19 cellular contexts compared by ENCODE assay signal in genomic region chr3:98553021-98553563, GRCh38. TPM values are rescaled to one million over a fixed set of nuclear protein-coding genes. Genes with fewer than 3 reads are reported as not detected.
A peak's percentile ranks its signal among the peaks of the same experiment; 100 is the strongest.
DNase-seq lines count a peak whose midpoint lies in the region; ATAC-seq, FAIRE-seq and TF ChIP-seq lines count a peak whose summit lies in the region.
"Had no signal": no experiment of that assay in that cellular context is flagged by ENCODE, and none has a peak within 500 bp of the region (broad histone marks: within the 10 kb centered on the region; RNA-seq: fewer than 3 reads in every experiment).

No MANE protein-coding gene starts in this region.

- no peak for FAIRE-seq in GM12878 (lab: Jason Lieb, UNC)
- FAIRE-seq: endometrium, G401.6 had no signal

- H3K9me3 ChIP-seq in Peyer's patch (no peaks in the 10 kb centered on the region), GM12878 (replicated peaks; ENCODE audit: control insufficient read depth, insufficient read depth, low read length) (no peaks in the 10 kb centered on the region), left lung (no peaks in the 10 kb centered on the region)
- H3K9me3 ChIP-seq: testis had no signal

- no peak for TF ChIP-seq POLR2A in Peyer's patch (IDR thresholded peaks at IDR 0.05)
- TF ChIP-seq POLR2A in GM12878 (IDR thresholded peaks at IDR 0.05; ENCODE audit: low read depth, low read length), result no peak

- no peak overlapping the region for H3K4me3 ChIP-seq in Peyer's patch
- peak overlapping the region; percentile 73 for H3K4me3 ChIP-seq in GM12878
- no peak overlapping the region for H3K4me3 ChIP-seq in left lung
- H3K4me3 ChIP-seq: testis had no signal

- no peak overlapping the region for H2AFZ ChIP-seq in GM12878 (ENCODE audit: control insufficient read depth, low read depth, low read length)

- CTCF ChIA-PET in GM12878 (lab: Yijun Ruan, JAX), result interaction anchor here (1.4 to 5.9 kb wide), 4 partner anchors 11 to 20 kb away, joined by 3 to 32 read pairs (median 10); no protein-coding TSS in a partner anchor

- H3K36me3 ChIP-seq in Peyer's patch (no peaks in the 10 kb centered on the region), GM12878 (ENCODE audit: control insufficient read depth in 2 of 2, insufficient read depth in 2 of 2, low read length in 1 of 2) (no peaks in the 10 kb centered on the region), left lung (no peaks in the 10 kb centered on the region)

- WGBS in GM12878 (ENCODE audit: insufficient coverage, insufficient replicate concordance, low lambda C conversion rate, missing lambda C conversion rate), result 6% methylated on average over 6 of the region's 6 CpGs

- H3K4me2 ChIP-seq in GM12878 (ENCODE audit: control insufficient read depth, insufficient read depth), result peak overlapping the region; percentile 57

- ATAC-seq in stimulated activated naive CD8-positive, alpha-beta T cell treated with anti-CD3 and anti-CD28 coated beads, Interleukin-15, Interleukin-2, amounts not matched to agents 100 U/mL and 50 U/mL, for 24 hours, result no peak
- ATAC-seq in GM12878, result peak; percentile 5
- ATAC-seq in left lung, result no peak
- no peak for ATAC-seq in HG03342 (IDR thresholded peaks at IDR 0.05; ENCODE audit: unreplicated experiment)
- no peak for ATAC-seq in HG03521 (IDR thresholded peaks at IDR 0.05; ENCODE audit: unreplicated experiment)
- ATAC-seq: left cardiac atrium had no signal

- H3K27me3 ChIP-seq in Peyer's patch (no peaks in the 10 kb centered on the region), GM12878 (replicated peaks in 1 of 2; ENCODE audit: control insufficient read depth in 2 of 2, insufficient read depth in 2 of 2, low read length in 1 of 2) (no peaks in the 10 kb centered on the region), left lung (no peaks in the 10 kb centered on the region)
- H3K27me3 ChIP-seq: testis had no signal

- TF ChIP-seq CTCF in Peyer's patch (IDR thresholded peaks at IDR 0.05) (no peak), GM12878 (IDR thresholded peaks at IDR 0.05 in 2 of 3, conservative IDR thresholded peaks at IDR 0.05 in 1 of 3; ENCODE audit: control insufficient read depth in 2 of 3, extremely low read depth in 1 of 3, insufficient read depth in 1 of 3, low read depth in 3 of 3, low read length in 3 of 3) (no peak), left lung (IDR thresholded peaks at IDR 0.05) (no peak)

- no peaks in the 10 kb centered on the region for H4K20me1 ChIP-seq in GM12878 (ENCODE audit: control insufficient read depth, insufficient read depth)

- TF ChIP-seq RAD21 in GM12878 (IDR thresholded peaks at IDR 0.05; ENCODE audit: insufficient read depth, low read depth, low read length), result no peak

- H3K27ac ChIP-seq in Peyer's patch (peak overlapping the region; percentile 10 to 75 (median 58)), GM12878 (ENCODE audit: control insufficient read depth, insufficient read depth) (peak overlapping the region; percentile 100), left lung (no peak overlapping the region)
- H3K27ac ChIP-seq: testis had no signal

- BruUV-seq in GM12878 (replicated peaks; lab: Mats Ljungman, UMichigan), result no TSS peak

- SMC1A ChIA-PET in GM12878 (lab: Charles Lee; ENCODE audit: uncharacterized antibody, unreplicated experiment), result interaction anchor here (1.0 to 23.6 kb wide), 5 partner anchors 9 to 192 kb away, joined by 5 to 603 read pairs (median 73); partner anchors contain the start of gene GPR15

- RAD21 ChIA-PET in GM12878 (lab: Charles Lee; ENCODE audit: unreplicated experiment), result interaction anchor here (1.0 to 20.2 kb wide), 6 partner anchors 9 to 41 kb away, joined by 3 to 511 read pairs (median 10); partner anchors contain the start of genes CPOX and GPR15

- peak overlapping the region; percentile 94 for H3K9ac ChIP-seq in GM12878 (ENCODE audit: control insufficient read depth, insufficient read depth, low read length)

- no peak for TF ChIP-seq EP300 in GM12878 (IDR thresholded peaks at IDR 0.05; ENCODE audit: borderline replicate concordance in 1 of 2, control insufficient read depth in 1 of 2, low read depth in 2 of 2, low read length in 2 of 2)

- H3K4me3 Mint-ChIP-seq in stimulated activated naive CD8-positive, alpha-beta T cell treated with anti-CD3 and anti-CD28 coated beads, Interleukin-15, Interleukin-2, amounts not matched to agents 100 ng/mL and 50 ng/mL, for 24 hours, result peak overlapping the region; percentile 68

- intact Hi-C loops in GM12878 (cut with micrococcal nuclease; ENCODE audit: unreplicated experiment) (loop anchor here (10.0 kb wide), 1 partner anchor 862 kb away; no protein-coding TSS in a partner anchor), left lung (cut with DNase I) (no loop called here)

- in situ Hi-C loops in GM12878 (cut with MboI), result no loop called here

- DNase-seq in stimulated activated naive CD8-positive, alpha-beta T cell treated with anti-CD3 and anti-CD28 coated beads, Interleukin-15, Interleukin-2, amounts not matched to agents 100 U/mL and 50 U/mL, for 24 hours, result no peak
- no peak for DNase-seq in Peyer's patch
- DNase-seq in GM12878 (ENCODE audit: low read depth, low spot score), result no peak
- no peak for DNase-seq in NOMO-1 (lab: John Stamatoyannopoulos, UW; ENCODE audit: unreplicated experiment in 2 of 2)
- DNase-seq in left lung, result no peak
- DNase-seq: amniotic stem cell; HCEC 1CT; left cardiac atrium; NCI-H187; NCI-H510A treated with DMSO at 0.1 percent for 48 hours; stimulated activated CD4-positive, alpha-beta T cell treated with anti-CD3 and anti-CD28 coated beads, Interleukin-2, amount 100 ng/mL, for 48 hours; testis had no signal

- H3K27ac Mint-ChIP-seq in stimulated activated naive CD8-positive, alpha-beta T cell treated with anti-CD3 and anti-CD28 coated beads, Interleukin-15, Interleukin-2, amounts not matched to agents 100 ng/mL and 50 ng/mL, for 24 hours, result peak overlapping the region; percentile 89

- peaks cover 85% of the 10 kb centered on the region for H3K4me1 Mint-ChIP-seq in stimulated activated naive CD8-positive, alpha-beta T cell treated with anti-CD3 and anti-CD28 coated beads, Interleukin-15, Interleukin-2, amounts not matched to agents 100 ng/mL and 50 ng/mL, for 24 hours (ENCODE audit: low read depth)

- peaks cover 94% of the 10 kb centered on the region for H3K79me2 ChIP-seq in GM12878 (ENCODE audit: control insufficient read depth, insufficient read depth, low read length)

- H3K4me1 ChIP-seq in Peyer's patch (peaks cover 0 to 12% (median 5%) of the 10 kb centered on the region in 4 donors), GM12878 (ENCODE audit: control insufficient read depth, insufficient read depth, low read length) (peaks cover 29% of the 10 kb centered on the region), left lung (peaks cover 0 to 8% of the 10 kb centered on the region in 2 donors)
- H3K4me1 ChIP-seq: testis had no signal

- no peaks in the 10 kb centered on the region for H3K27me3 Mint-ChIP-seq in stimulated activated naive CD8-positive, alpha-beta T cell treated with anti-CD3 and anti-CD28 coated beads, Interleukin-15, Interleukin-2, amounts not matched to agents 100 ng/mL and 50 ng/mL, for 24 hours

- POLR2A ChIA-PET in GM12878 (lab: Charles Lee), result interaction anchor here (0.9 to 23.2 kb wide), 6 partner anchors 9 to 29 kb away, joined by 3 to 350 read pairs (median 4); partner anchors contain the start of gene GPR15

- H3K9me3 Mint-ChIP-seq in stimulated activated naive CD8-positive, alpha-beta T cell treated with anti-CD3 and anti-CD28 coated beads, Interleukin-15, Interleukin-2, amounts not matched to agents 100 ng/mL and 50 ng/mL, for 24 hours, result no peaks in the 10 kb centered on the region

- peaks cover 4% of the 10 kb centered on the region for H3K36me3 Mint-ChIP-seq in stimulated activated naive CD8-positive, alpha-beta T cell treated with anti-CD3 and anti-CD28 coated beads, Interleukin-15, Interleukin-2, amounts not matched to agents 100 ng/mL and 50 ng/mL, for 24 hours (ENCODE audit: low read depth)

RNA-seq across cellular contexts. Expression of gene GPR15, which starts 21.3 kb away (rescaled TPM):
- 10 to 100 TPM in 1 of 4 donors, 1 to 10 TPM in 2, not detected in 1; 1.2 to 26.4 (median 5.1) TPM for total RNA-seq in Peyer's patch
- 136 and 143 TPM in 2 replicates for total RNA-seq in GM12878 (2013; cell fraction: nucleolus; rRNA removed)
- total RNA-seq in GM12878 (2014; rRNA removed), result 150 and 170 TPM in 2 replicates
- 118 and 119 TPM in 2 replicates for total RNA-seq in GM12878 (2014; rRNA removed; fragmentation: Illumina TruSeq; extraction: Trizol)
- 105 TPM in 2 replicates for total RNA-seq in GM12878 (2021)
- polyA plus RNA-seq in GM12878 (2011; ENCODE audit: low read depth), result 81.6 TPM
- polyA plus RNA-seq in GM12878 (2011; rRNA removed), result 68.3 and 87.9 TPM in 2 replicates
- polyA plus RNA-seq in GM12878 (2011; cell fraction: cytosol; rRNA removed), result 77.7 and 84.8 TPM in 2 replicates
- 59.0 and 81.9 TPM in 2 replicates for polyA plus RNA-seq in GM12878 (2011; cell fraction: nucleus; rRNA removed)
- polyA plus RNA-seq in GM12878 (2012), result 69.4 and 117 TPM in 2 replicates
- polyA plus RNA-seq in GM12878 (2014; fragmentation: Illumina TruSeq; extraction: Trizol), result 113 and 116 TPM in 2 replicates
- 100 to 1,000 TPM in 1 of 2 experiments, 10 to 100 TPM in 1; 70.7 to 145 TPM for polyA plus RNA-seq in GM12878 (2014; fragmentation: Nextera tagmentation; extraction: Ambion mirVana)
- polyA plus RNA-seq in GM12878 (2014; rRNA removed), result 82.7 and 83.9 TPM in 2 replicates
- 100 to 1,000 TPM; 146 to 150 TPM for polyA plus RNA-seq in GM12878 (2016; fragmentation: Nextera tagmentation; extraction: Ambion mirVana)
- polyA minus RNA-seq in GM12878 (2011; rRNA and poly(A)+ RNA removed), result 142 and 145 TPM in 2 replicates
- 29.7 and 31.3 TPM in 2 replicates for polyA minus RNA-seq in GM12878 (2011; cell fraction: cytosol; rRNA and poly(A)+ RNA removed)
- polyA minus RNA-seq in GM12878 (2011; cell fraction: nucleus; rRNA and poly(A)+ RNA removed), result 79.2 and 93.9 TPM in 2 replicates
- under 1 TPM in 1 of 2 donors, not detected in 1; 0.58 TPM for total RNA-seq in left lung
- total RNA-seq: cerebellum, osteoblast, testis had no signal

RNA-seq across cellular contexts. Expression of gene CLDND1, which starts 30.4 kb away (rescaled TPM):
- total RNA-seq in Peyer's patch (100 to 1,000 TPM in 2 of 4 donors, 10 to 100 TPM in 2; 60.2 to 113 (median 96.7) TPM), GM12878 (2014; rRNA removed) (123 and 164 TPM in 2 replicates), GM12878 (2014; rRNA removed; fragmentation: Illumina TruSeq; extraction: Trizol) (97.8 and 101 TPM in 2 replicates), GM12878 (2021) (124 and 130 TPM in 2 replicates), left lung (10 to 100 TPM; 74.8 to 83.7 TPM)
- total RNA-seq in GM12878 (2013; cell fraction: nucleolus; rRNA removed), result 296 and 302 TPM in 2 replicates
- polyA plus RNA-seq in GM12878 (2011; ENCODE audit: low read depth), result 100 TPM
- polyA plus RNA-seq in GM12878 (2011; rRNA removed) (225 and 259 TPM in 2 replicates), GM12878 (2014; fragmentation: Illumina TruSeq; extraction: Trizol) (173 and 232 TPM in 2 replicates), GM12878 (2014; fragmentation: Nextera tagmentation; extraction: Ambion mirVana) (100 to 1,000 TPM; 150 to 163 TPM), GM12878 (2014; rRNA removed) (144 and 154 TPM in 2 replicates), GM12878 (2016; fragmentation: Nextera tagmentation; extraction: Ambion mirVana) (100 to 1,000 TPM; 144 to 154 TPM)
- 110 and 197 TPM in 2 replicates for polyA plus RNA-seq in GM12878 (2011; cell fraction: cytosol; rRNA removed)
- 273 and 287 TPM in 2 replicates for polyA plus RNA-seq in GM12878 (2011; cell fraction: nucleus; rRNA removed)
- 130 and 134 TPM in 2 replicates for polyA plus RNA-seq in GM12878 (2012)
- polyA minus RNA-seq in GM12878 (2011; rRNA and poly(A)+ RNA removed), result 210 and 247 TPM in 2 replicates
- 72.8 and 86.1 TPM in 2 replicates for polyA minus RNA-seq in GM12878 (2011; cell fraction: cytosol; rRNA and poly(A)+ RNA removed)
- 149 and 181 TPM in 2 replicates for polyA minus RNA-seq in GM12878 (2011; cell fraction: nucleus; rRNA and poly(A)+ RNA removed)

RNA-seq across cellular contexts. Expression of gene CPOX, which starts 40.3 kb away (rescaled TPM):
- 10 to 100 TPM; 16.8 to 68.5 (median 36.0) TPM for total RNA-seq in Peyer's patch
- 67.1 and 69.2 TPM in 2 replicates for total RNA-seq in GM12878 (2013; cell fraction: nucleolus; rRNA removed)
- 71.8 and 75.9 TPM in 2 replicates for total RNA-seq in GM12878 (2014; rRNA removed)
- 51.0 and 53.2 TPM in 2 replicates for total RNA-seq in GM12878 (2014; rRNA removed; fragmentation: Illumina TruSeq; extraction: Trizol)
- total RNA-seq in GM12878 (2021), result 69.4 and 72.6 TPM in 2 replicates
- 31.0 TPM for polyA plus RNA-seq in GM12878 (2011; ENCODE audit: low read depth)
- 65.8 and 67.0 TPM in 2 replicates for polyA plus RNA-seq in GM12878 (2011; rRNA removed)
- polyA plus RNA-seq in GM12878 (2011; cell fraction: cytosol; rRNA removed), result 37.8 and 41.4 TPM in 2 replicates
- polyA plus RNA-seq in GM12878 (2011; cell fraction: nucleus; rRNA removed), result 79.0 and 107 TPM in 2 replicates
- 44.9 and 69.6 TPM in 2 replicates for polyA plus RNA-seq in GM12878 (2012)
- polyA plus RNA-seq in GM12878 (2014; fragmentation: Illumina TruSeq; extraction: Trizol), result 61.8 and 63.7 TPM in 2 replicates
- polyA plus RNA-seq in GM12878 (2014; fragmentation: Nextera tagmentation; extraction: Ambion mirVana), result 10 to 100 TPM; 40.7 to 45.8 TPM
- polyA plus RNA-seq in GM12878 (2014; rRNA removed), result 66.4 and 78.0 TPM in 2 replicates
- polyA plus RNA-seq in GM12878 (2016; fragmentation: Nextera tagmentation; extraction: Ambion mirVana), result 10 to 100 TPM; 63.3 to 67.6 TPM
- polyA minus RNA-seq in GM12878 (2011; rRNA and poly(A)+ RNA removed), result 31.7 and 38.3 TPM in 2 replicates
- 13.1 and 19.1 TPM in 2 replicates for polyA minus RNA-seq in GM12878 (2011; cell fraction: cytosol; rRNA and poly(A)+ RNA removed)
- 23.1 and 39.6 TPM in 2 replicates for polyA minus RNA-seq in GM12878 (2011; cell fraction: nucleus; rRNA and poly(A)+ RNA removed)
- total RNA-seq in left lung, result 10 to 100 TPM; 15.0 to 21.3 TPM

RNA-seq across cellular contexts. Expression of gene OR5K2, which starts 55.6 kb away (rescaled TPM):
- total RNA-seq in Peyer's patch (not detected), GM12878 (2014; rRNA removed) (not detected in 2 replicates), GM12878 (2014; rRNA removed; fragmentation: Illumina TruSeq; extraction: Trizol) (not detected in 2 replicates), GM12878 (2021) (not detected in 2 replicates), left lung (not detected)
- total RNA-seq in GM12878 (2013; cell fraction: nucleolus; rRNA removed), result 20.7 and 21.6 TPM in 2 replicates
- polyA plus RNA-seq in GM12878 (2011; ENCODE audit: low read depth), result not detected
- polyA plus RNA-seq in GM12878 (2011; rRNA removed) (0.12 and 0.14 TPM in 2 replicates), GM12878 (2014; fragmentation: Illumina TruSeq; extraction: Trizol) (not detected in 2 replicates), GM12878 (2014; fragmentation: Nextera tagmentation; extraction: Ambion mirVana) (not detected), GM12878 (2014; rRNA removed) (not detected in 2 replicates), GM12878 (2016; fragmentation: Nextera tagmentation; extraction: Ambion mirVana) (not detected)
- polyA plus RNA-seq in GM12878 (2011; cell fraction: cytosol; rRNA removed), result not detected in 2 replicates
- 0.58 and 0.75 TPM in 2 replicates for polyA plus RNA-seq in GM12878 (2011; cell fraction: nucleus; rRNA removed)
- polyA plus RNA-seq in GM12878 (2012), result 0.11 TPM in 1 of 2 replicates, not detected in the other
- polyA minus RNA-seq in GM12878 (2011; rRNA and poly(A)+ RNA removed), result 1.3 and 2.9 TPM in 2 replicates
- polyA minus RNA-seq in GM12878 (2011; cell fraction: cytosol; rRNA and poly(A)+ RNA removed), result not detected in 2 replicates
- polyA minus RNA-seq in GM12878 (2011; cell fraction: nucleus; rRNA and poly(A)+ RNA removed), result 4.7 and 5.0 TPM in 2 replicates
- total RNA-seq: cerebellum, left cardiac atrium, osteoblast, testis had no signal

Comparison
In these comparisons a context has a peak if more than half of its experiments do, and no peak if none do; other contexts are left out.
1. H3K27ac ChIP-seq: peak in Peyer's patch (4 of 4) and GM12878 (single experiment); none in left lung (0 of 2).